ENCODE assay signal across 6 cellular contexts in the genomic region with DNA sequence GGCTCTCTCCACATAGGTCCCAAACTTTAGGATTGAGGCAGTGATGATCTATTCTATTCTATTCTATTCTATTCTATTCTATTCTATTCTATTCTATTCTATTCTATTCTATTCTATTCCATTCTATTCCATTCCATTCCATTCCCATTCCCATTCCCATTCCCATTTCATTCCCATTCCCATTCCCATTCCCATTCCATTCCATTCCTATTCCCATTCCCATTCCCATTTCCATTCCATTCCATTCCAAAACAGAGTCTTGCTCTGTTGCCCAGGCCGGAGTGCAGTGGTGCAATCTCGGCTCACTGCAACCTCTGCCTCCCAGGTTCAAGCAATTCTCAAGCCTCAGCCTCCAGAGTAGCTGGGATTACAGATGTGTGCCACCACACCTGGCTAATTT. TPM values are rescaled to one million over a fixed set of nuclear protein-coding genes. Genes with fewer than 3 reads are reported as not detected.
"Had no signal": no experiment of that assay in that cellular context is flagged by ENCODE, and none has a peak within 500 bp of the region (broad histone marks: within the 10 kb centered on the region; RNA-seq: fewer than 3 reads in every experiment).

No MANE protein-coding gene starts in this region.

RNA-seq across cellular contexts. Expression of a gene that starts 9.5 kb away (rescaled TPM):
- total RNA-seq: GM23248, GM23338, H1, H4, H9 had no signal
- polyA plus RNA-seq: GM23248, GM23338 had no signal

RNA-seq across cellular contexts. Expression of a gene that starts 32.2 kb away (rescaled TPM):
- total RNA-seq: GM23248, GM23338, H1, H4, H7, H9 had no signal
- polyA plus RNA-seq: GM23248, GM23338 had no signal
